14 cellular contexts compared by ENCODE assay signal in genomic region chr3:118408431-118408830, GRCh38.
DNase-seq lines count a peak whose midpoint lies in the region; ATAC-seq and TF ChIP-seq lines count a peak whose summit lies in the region.
"Had no signal": no experiment of that assay in that cellular context is flagged by ENCODE, and none has a peak within 500 bp of the region (broad histone marks: within the 10 kb centered on the region; RNA-seq: fewer than 3 reads in every experiment).

No MANE protein-coding gene starts in this region.

- no peaks in the 10 kb centered on the region for H3K9me3 Mint-ChIP-seq in activated CD4-positive, alpha-beta T cell treated with anti-CD3 and anti-CD28 coated beads, Interleukin-2, amount 10 ng/mL, durations not matched to agents 24 days and 14 days

- intact Hi-C loops in activated CD4-positive, alpha-beta T cell treated with anti-CD3 and anti-CD28 coated beads, Interleukin-2, amount 10 ng/mL, durations not matched to agents 24 days and 14 days (cut with micrococcal nuclease): no loop called here

- H3K4me3 Mint-ChIP-seq in activated CD4-positive, alpha-beta T cell treated with anti-CD3 and anti-CD28 coated beads, Interleukin-2, amount 10 ng/mL, durations not matched to agents 24 days and 14 days: no peak overlapping the region
- H3K4me3 Mint-ChIP-seq: CD4-positive, CD25-positive, alpha-beta regulatory T cell had no signal

- no peaks in the 10 kb centered on the region for H3K27me3 Mint-ChIP-seq in activated CD4-positive, alpha-beta T cell treated with anti-CD3 and anti-CD28 coated beads, Interleukin-2, amount 10 ng/mL, durations not matched to agents 24 days and 14 days
- H3K27me3 Mint-ChIP-seq: CD4-positive, CD25-positive, alpha-beta regulatory T cell had no signal

- H3K9me3 ChIP-seq in MG63 (0 out of 2 replicates have a peak, but pooled peaks cover 3% of the 10 kb centered on the region), RWPE2 (ENCODE audit: severe bottlenecking) (no peaks in the 10 kb centered on the region)

- peak; percentile 2 for DNase-seq in Daoy (ENCODE audit: low read depth)
- DNase-seq in MG63: peak; percentile 66
- no peak for DNase-seq in RWPE2 (ENCODE audit: low spot score)
- peak; percentile 64 for DNase-seq in epithelial cell of prostate (ENCODE audit: low read depth, low spot score)
- no peak for DNase-seq in activated CD4-positive, alpha-beta T cell treated with anti-CD3 and anti-CD28 coated beads, Interleukin-2, amount 10 ng/mL, durations not matched to agents 24 days and 14 days
- DNase-seq: ACHN; CD4-positive, CD25-positive, alpha-beta regulatory T cell; DMS53; GM23248 had no signal

- H3K27ac ChIP-seq in RWPE2 (ENCODE audit: poor library complexity, severe bottlenecking): peak overlapping the region; percentile 58
- H3K27ac ChIP-seq in epithelial cell of prostate: peak overlapping the region; percentile 44
- H3K27ac ChIP-seq: BLaER1 treated with 17β-estradiol and CSF1 and Interleukin-3, amounts not matched to agents 10 nM and 100 nM; GM23248 had no signal

- no peaks in the 10 kb centered on the region for H3K36me3 ChIP-seq in MG63
- H3K36me3 ChIP-seq in RWPE2 (ENCODE audit: low read depth): no peaks in the 10 kb centered on the region
- H3K36me3 ChIP-seq: BLaER1 treated with 17β-estradiol and CSF1 and Interleukin-3, amounts not matched to agents 10 nM and 100 nM had no signal

- ATAC-seq in RWPE2 (ENCODE audit: low read depth) (peak; percentile 78), HG02798 (IDR thresholded peaks at IDR 0.05; ENCODE audit: poor library complexity, unreplicated experiment) (no peak), HG02852 (IDR thresholded peaks at IDR 0.05; ENCODE audit: unreplicated experiment) (no peak)
- ATAC-seq: GM12878, HCT116 had no signal

- H3K36me3 Mint-ChIP-seq in activated CD4-positive, alpha-beta T cell treated with anti-CD3 and anti-CD28 coated beads, Interleukin-2, amount 10 ng/mL, durations not matched to agents 24 days and 14 days (ENCODE audit: low read depth): no peaks in the 10 kb centered on the region
- H3K36me3 Mint-ChIP-seq: CD4-positive, CD25-positive, alpha-beta regulatory T cell had no signal

- H3K27ac Mint-ChIP-seq in activated CD4-positive, alpha-beta T cell treated with anti-CD3 and anti-CD28 coated beads, Interleukin-2, amount 10 ng/mL, durations not matched to agents 24 days and 14 days: no peak overlapping the region
- H3K27ac Mint-ChIP-seq: CD4-positive, CD25-positive, alpha-beta regulatory T cell had no signal

- H3K27me3 ChIP-seq in MG63 (no peaks in the 10 kb centered on the region), RWPE2 (ENCODE audit: insufficient read depth, poor library complexity, severe bottlenecking) (no peaks in the 10 kb centered on the region)
- H3K27me3 ChIP-seq: BLaER1 treated with 17β-estradiol and CSF1 and Interleukin-3, amounts not matched to agents 10 nM and 100 nM had no signal

- TF ChIP-seq CTCF in RWPE2 (IDR thresholded peaks at IDR 0.05; ENCODE audit: poor library complexity, severe bottlenecking): no peak

- H3K4me1 ChIP-seq in RWPE2 (ENCODE audit: insufficient read depth, poor library complexity, severe bottlenecking): peaks cover 13% of the 10 kb centered on the region
- H3K4me1 ChIP-seq: BLaER1 treated with 17β-estradiol and CSF1 and Interleukin-3, amounts not matched to agents 10 nM and 100 nM had no signal

- no peaks in the 10 kb centered on the region for H3K4me1 Mint-ChIP-seq in activated CD4-positive, alpha-beta T cell treated with anti-CD3 and anti-CD28 coated beads, Interleukin-2, amount 10 ng/mL, durations not matched to agents 24 days and 14 days
- H3K4me1 Mint-ChIP-seq: CD4-positive, CD25-positive, alpha-beta regulatory T cell had no signal

- no peak overlapping the region for H3K4me3 ChIP-seq in MG63
- no peak overlapping the region for H3K4me3 ChIP-seq in RWPE2 (ENCODE audit: severe bottlenecking)
- H3K4me3 ChIP-seq: BLaER1 treated with 17β-estradiol and CSF1 and Interleukin-3, amounts not matched to agents 10 nM and 100 nM; GM12878; GM23248 had no signal

Comparison
In these comparisons a context has a peak if more than half of its experiments do, and no peak if none do; other contexts are left out.
1. DNase-seq: peak in Daoy (single experiment), MG63 (single experiment) and epithelial cell of prostate (single experiment); none in RWPE2 (single experiment) and activated CD4-positive, alpha-beta T cell treated with anti-CD3 and anti-CD28 coated beads, Interleukin-2, amount 10 ng/mL, durations not matched to agents 24 days and 14 days (single experiment).